In genomic region chr1:206699626-206700025, GRCh38 we compare ENCODE assay signal across 1 cellular context.
A peak's percentile ranks its signal among the peaks of the same experiment; 100 is the strongest.
TF ChIP-seq lines count a peak whose summit lies in the region.

No MANE protein-coding gene starts in this region.

TF ChIP-seq in HepG2, 621 proteins besides CTCF, POLR2A, EP300 and RAD21 (continued from another document and continues in another):
- TF ChIP-seq REST (IDR thresholded peaks at IDR 0.05; ENCODE audit: borderline replicate concordance in 1 of 2, low read depth in 1 of 2, low read length in 2 of 2) = no peak; a peak in 1 of 4 replicates
- TF ChIP-seq GABPB1 (CRISPR knock-in tag; IDR thresholded peaks at IDR 0.05) = peak; percentile 63; the same call in 1 of the 2 replicates
- TF ChIP-seq HOMEZ (CRISPR knock-in tag; IDR thresholded peaks at IDR 0.05; ENCODE audit: low read depth) = peak; percentile 58; the same call in 1 of the 2 replicates
- no peak for TF ChIP-seq ZNF234 (CRISPR knock-in tag; conservative IDR thresholded peaks at IDR 0.05)
- TF ChIP-seq MLX (CRISPR knock-in tag; IDR thresholded peaks at IDR 0.05) = 0 out of 2 replicates have a peak, but pooled peaks have one; percentile 45
- TF ChIP-seq GTF3A (CRISPR knock-in tag; conservative IDR thresholded peaks at IDR 0.05) = no peak
- TF ChIP-seq ZNF251 (CRISPR knock-in tag; IDR thresholded peaks at IDR 0.05) = no peak
- 0 out of 2 replicates have a peak, but pooled peaks have one; percentile 28 for TF ChIP-seq CBX5 (CRISPR knock-in tag; IDR thresholded peaks at IDR 0.05; ENCODE audit: borderline replicate concordance)
- TF ChIP-seq ZNF558 (CRISPR knock-in tag; IDR thresholded peaks at IDR 0.05; ENCODE audit: borderline replicate concordance) = no peak
- TF ChIP-seq ELF4 (CRISPR knock-in tag; IDR thresholded peaks at IDR 0.05; ENCODE audit: borderline replicate concordance) = no peak
- 0 out of 2 replicates have a peak, but pooled peaks have one; percentile 54 for TF ChIP-seq ZNF614 (CRISPR knock-in tag; IDR thresholded peaks at IDR 0.05; ENCODE audit: borderline replicate concordance)
- no peak for TF ChIP-seq ATF7 (IDR thresholded peaks at IDR 0.05)
- TF ChIP-seq ATF7 (CRISPR knock-in tag; IDR thresholded peaks at IDR 0.05) = no peak
- TF ChIP-seq KMT2B (CRISPR knock-in tag; IDR thresholded peaks at IDR 0.05) = 0 out of 2 replicates have a peak, but pooled peaks have one; percentile 49
- TF ChIP-seq ASH2L (IDR thresholded peaks at IDR 0.05; ENCODE audit: insufficient read length, low read depth, low read length) = no peak
- no peak for TF ChIP-seq ZNF619 (CRISPR knock-in tag; IDR thresholded peaks at IDR 0.05)
- TF ChIP-seq SOX5 (CRISPR knock-in tag; IDR thresholded peaks at IDR 0.05; ENCODE audit: borderline replicate concordance) = peak; percentile 92
- TF ChIP-seq ZBTB42 (CRISPR knock-in tag; IDR thresholded peaks at IDR 0.05) = no peak
- TF ChIP-seq ZNF264 (CRISPR knock-in tag; IDR thresholded peaks at IDR 0.05) = no peak
- no peak for TF ChIP-seq ZNF703 (CRISPR knock-in tag; IDR thresholded peaks at IDR 0.05; ENCODE audit: borderline replicate concordance)
- no peak for TF ChIP-seq ZNF75D (CRISPR knock-in tag; IDR thresholded peaks at IDR 0.05; ENCODE audit: borderline replicate concordance)
- TF ChIP-seq BCL6 (CRISPR knock-in tag; IDR thresholded peaks at IDR 0.05) = peak; percentile 47; the same call in 1 of the 2 replicates
- TF ChIP-seq NR2F1 (CRISPR knock-in tag; IDR thresholded peaks at IDR 0.05) = peak in 1 of 2 experiments; percentile 32; a peak in 1 of 4 replicates
- peak; percentile 83 for TF ChIP-seq FOXA3 (CRISPR knock-in tag; IDR thresholded peaks at IDR 0.05)
- no peak for TF ChIP-seq ZNF33A (CRISPR knock-in tag; IDR thresholded peaks at IDR 0.05; ENCODE audit: borderline replicate concordance)
- TF ChIP-seq ZMAT3 (CRISPR knock-in tag; conservative IDR thresholded peaks at IDR 0.05) = no peak
- TF ChIP-seq ELF3 (CRISPR knock-in tag; IDR thresholded peaks at IDR 0.05) = peak; percentile 41; the same call in 1 of the 2 replicates
- no peak for TF ChIP-seq GABPA (IDR thresholded peaks at IDR 0.05; ENCODE audit: low read depth, low read length)
- TF ChIP-seq GABPA (CRISPR knock-in tag; IDR thresholded peaks at IDR 0.05; ENCODE audit: low read depth) = peak; percentile 66
- TF ChIP-seq KMT2A (CRISPR knock-in tag; IDR thresholded peaks at IDR 0.05) = peak; percentile 56; the same call in 1 of the 2 replicates
- TF ChIP-seq PAXIP1 (CRISPR knock-in tag; conservative IDR thresholded peaks at IDR 0.05) = peak; percentile 67
- TF ChIP-seq SCMH1 (CRISPR knock-in tag; IDR thresholded peaks at IDR 0.05; ENCODE audit: borderline replicate concordance) = no peak
- no peak for TF ChIP-seq FOXA1 (IDR thresholded peaks at IDR 0.05)
- peak; percentile 52; the same call in 1 of the 2 replicates for TF ChIP-seq FOXA1 (CRISPR knock-in tag; IDR thresholded peaks at IDR 0.05)
- TF ChIP-seq CEBPB (IDR thresholded peaks at IDR 0.05; ENCODE audit: borderline replicate concordance, low read depth, low read length) = peak; percentile 98
- peak; percentile 45 for TF ChIP-seq THAP11 (CRISPR knock-in tag; IDR thresholded peaks at IDR 0.05)
- TF ChIP-seq ZNF44 (CRISPR knock-in tag; IDR thresholded peaks at IDR 0.05) = no peak
- TF ChIP-seq SUZ12 (IDR thresholded peaks at IDR 0.05; ENCODE audit: low read depth, low read length) = no peak
- peak; percentile 50; the same call in 1 of the 2 replicates for TF ChIP-seq ZBED4 (CRISPR knock-in tag; IDR thresholded peaks at IDR 0.05; ENCODE audit: borderline replicate concordance)
- TF ChIP-seq ZSCAN12 (CRISPR knock-in tag; IDR thresholded peaks at IDR 0.05) = no peak
- peak; percentile 31 for TF ChIP-seq TEAD3 (CRISPR knock-in tag; optimal IDR thresholded peaks at IDR 0.05; ENCODE audit: borderline replicate concordance)
- no peak for TF ChIP-seq ONECUT2 (CRISPR knock-in tag; IDR thresholded peaks at IDR 0.05)
- peak; percentile 64 for TF ChIP-seq NCOA2 (CRISPR knock-in tag; IDR thresholded peaks at IDR 0.05)
- TF ChIP-seq ZMYM2 (CRISPR knock-in tag; IDR thresholded peaks at IDR 0.05) = no peak
- TF ChIP-seq GATA4 (IDR thresholded peaks at IDR 0.05; ENCODE audit: borderline replicate concordance, low read depth) = no peak
- no peak for TF ChIP-seq KLF6 (CRISPR knock-in tag; IDR thresholded peaks at IDR 0.05)
- TF ChIP-seq PATZ1 (CRISPR knock-in tag; IDR thresholded peaks at IDR 0.05) = peak; percentile 39; the same call in 1 of the 2 replicates
- TF ChIP-seq RARA (CRISPR knock-in tag; IDR thresholded peaks at IDR 0.05) = peak; percentile 65
- no peak for TF ChIP-seq BRCA1 (CRISPR knock-in tag; IDR thresholded peaks at IDR 0.05)
- peak; percentile 29; the same call in 1 of the 2 replicates for TF ChIP-seq ZNF691 (CRISPR knock-in tag; IDR thresholded peaks at IDR 0.05; ENCODE audit: borderline replicate concordance, low read depth)
- TF ChIP-seq ZNF674 (CRISPR knock-in tag; IDR thresholded peaks at IDR 0.05; ENCODE audit: low read depth) = no peak
- TF ChIP-seq ARID3A (IDR thresholded peaks at IDR 0.05; ENCODE audit: low read depth, low read length) = no peak
- no peak for TF ChIP-seq TRIM24 (CRISPR knock-in tag; IDR thresholded peaks at IDR 0.05)
